In genomic region chr20:32467506-32468312, GRCh38 we compare ENCODE assay signal across 12 cellular contexts.
DNase-seq lines count a peak whose midpoint lies in the region; ATAC-seq and TF ChIP-seq lines count a peak whose summit lies in the region.
"Had no signal": no experiment of that assay in that cellular context is flagged by ENCODE, and none has a peak within 500 bp of the region (broad histone marks: within the 10 kb centered on the region; RNA-seq: fewer than 3 reads in every experiment).

No MANE protein-coding gene starts in this region.

- DNase-seq in CD4-positive, alpha-beta T cell = no peak
- DNase-seq in WERI-Rb-1 (no peak), left lung (peak in 1 of 2 donors; percentile 67), omental fat pad (ENCODE audit: low spot score) (no peak), NCI-H2227 (lab: John Stamatoyannopoulos, UW; ENCODE audit: unreplicated experiment) (no peak)
- no peak for DNase-seq in stimulated activated CD4-positive, alpha-beta T cell treated with anti-CD3 and anti-CD28 coated beads, Interleukin-1b, Interleukin-23, amount 100 ng/mL, for 48 hours
- DNase-seq: activated CD8-positive, alpha-beta memory T cell treated with anti-CD3 and anti-CD28 coated beads, Interleukin-2, amount 50 U/mL, for 4 hours; activated naive CD8-positive, alpha-beta T cell treated with anti-CD3 and anti-CD28 coated beads, Interleukin-2, amount 10 ng/mL, durations not matched to agents 7 days and 5 days; EL; NCI-H1092 treated with DMSO at 0.1 percent for 48 hours had no signal

- TF ChIP-seq CTCF in CD4-positive, alpha-beta T cell (IDR thresholded peaks at IDR 0.05) = no peak
- TF ChIP-seq CTCF in WERI-Rb-1 (IDR thresholded peaks at IDR 0.05; ENCODE audit: low read depth, low read length) (no peak), left lung (IDR thresholded peaks at IDR 0.05) (no peak), omental fat pad (IDR thresholded peaks at IDR 0.05) (no peak)

- POLR2A ChIA-PET in CD4-positive, alpha-beta T cell (lab: Charles Lee) = interaction anchor here (0.7 kb wide), 1 partner anchor 13 kb away, joined by 3 read pairs; no protein-coding TSS in a partner anchor

- H3K9me3 Mint-ChIP-seq in CD4-positive, alpha-beta T cell = no peaks in the 10 kb centered on the region
- H3K9me3 Mint-ChIP-seq: activated naive CD8-positive, alpha-beta T cell treated with anti-CD3 and anti-CD28 coated beads, Interleukin-2, amount 10 ng/mL, durations not matched to agents 7 days and 5 days had no signal

- H3K36me3 ChIP-seq in WERI-Rb-1 (peaks cover 59% of the 10 kb centered on the region), left lung (peaks cover 0 to 15% of the 10 kb centered on the region in 2 donors), skeletal muscle tissue (ENCODE audit: control insufficient read depth in 3 of 3, insufficient read depth in 3 of 3, low read length in 3 of 3) (no peaks in the 10 kb centered on the region)

- peak overlapping the region; percentile 53 for H3K27ac ChIP-seq in CD4-positive, alpha-beta T cell (ENCODE audit: low read depth, low read length)
- H3K27ac ChIP-seq in WERI-Rb-1 = peak overlapping the region; percentile 79
- peak overlapping the region; percentile 44 to 72 for H3K27ac ChIP-seq in left lung
- H3K27ac ChIP-seq in skeletal muscle tissue (ENCODE audit: low read depth, low read length) = peak overlapping the region; percentile 25

- H3K36me3 Mint-ChIP-seq in CD4-positive, alpha-beta T cell (ENCODE audit: low read depth) = peaks cover 26% of the 10 kb centered on the region
- H3K36me3 Mint-ChIP-seq: activated naive CD8-positive, alpha-beta T cell treated with anti-CD3 and anti-CD28 coated beads, Interleukin-2, amount 10 ng/mL, durations not matched to agents 7 days and 5 days had no signal

- no peak for ATAC-seq in CD4-positive, alpha-beta T cell (ENCODE audit: poor library complexity)
- ATAC-seq in left lung = no peak
- no peak for ATAC-seq in omental fat pad (ENCODE audit: low FRiP score)
- no peak for ATAC-seq in HG02610 (IDR thresholded peaks at IDR 0.05; ENCODE audit: unreplicated experiment)

- H3K4me1 Mint-ChIP-seq in CD4-positive, alpha-beta T cell (ENCODE audit: low read depth) = no peaks in the 10 kb centered on the region
- H3K4me1 Mint-ChIP-seq: activated naive CD8-positive, alpha-beta T cell treated with anti-CD3 and anti-CD28 coated beads, Interleukin-2, amount 10 ng/mL, durations not matched to agents 7 days and 5 days had no signal

- intact Hi-C loops in CD4-positive, alpha-beta T cell (cut with DNase I, micrococcal nuclease) = no loop called here
- intact Hi-C loops in left lung (cut with DNase I) = no loop called here

- H3K4me3 Mint-ChIP-seq in CD4-positive, alpha-beta T cell = no peak overlapping the region
- H3K4me3 Mint-ChIP-seq: activated naive CD8-positive, alpha-beta T cell treated with anti-CD3 and anti-CD28 coated beads, Interleukin-2, amount 10 ng/mL, durations not matched to agents 7 days and 5 days had no signal

- no peak overlapping the region for H3K4me3 ChIP-seq in WERI-Rb-1 (ENCODE audit: low read depth, low read length)
- H3K4me3 ChIP-seq in left lung = no peak overlapping the region
- H3K4me3 ChIP-seq in skeletal muscle tissue (ENCODE audit: low read length in 3 of 3) = no peak overlapping the region

- H3K9me3 ChIP-seq in CD4-positive, alpha-beta T cell (ENCODE audit: control insufficient read depth, low read length) = no peaks in the 10 kb centered on the region
- H3K9me3 ChIP-seq in WERI-Rb-1 (ENCODE audit: severe bottlenecking) = no peaks in the 10 kb centered on the region
- no peaks in the 10 kb centered on the region for H3K9me3 ChIP-seq in left lung
- no peaks in the 10 kb centered on the region for H3K9me3 ChIP-seq in skeletal muscle tissue (ENCODE audit: control insufficient read depth in 3 of 3, low read length in 3 of 3)

- H3K9ac ChIP-seq in skeletal muscle tissue (ENCODE audit: low read depth in 1 of 3, low read length in 3 of 3) = peak overlapping the region in 1 of 3 donors; percentile 43

- H3K27ac Mint-ChIP-seq in CD4-positive, alpha-beta T cell = no peak overlapping the region
- H3K27ac Mint-ChIP-seq: activated naive CD8-positive, alpha-beta T cell treated with anti-CD3 and anti-CD28 coated beads, Interleukin-2, amount 10 ng/mL, durations not matched to agents 7 days and 5 days had no signal

- no peaks in the 10 kb centered on the region for H3K27me3 ChIP-seq in CD4-positive, alpha-beta T cell (ENCODE audit: control insufficient read depth, insufficient read depth, low read length)
- H3K27me3 ChIP-seq in WERI-Rb-1 (ENCODE audit: insufficient read depth, low read depth, severe bottlenecking) (no peaks in the 10 kb centered on the region), left lung (no peaks in the 10 kb centered on the region), skeletal muscle tissue (ENCODE audit: control insufficient read depth in 3 of 3, insufficient read depth in 3 of 3, low read length in 3 of 3) (no peaks in the 10 kb centered on the region)

- H3K4me1 ChIP-seq in left lung (peaks cover 0 to 80% of the 10 kb centered on the region in 2 donors), skeletal muscle tissue (ENCODE audit: control insufficient read depth in 3 of 3, insufficient read depth in 3 of 3, low read length in 3 of 3) (peaks cover 22 to 38% (median 30%) of the 10 kb centered on the region in 3 donors)

- no peaks in the 10 kb centered on the region for H3K27me3 Mint-ChIP-seq in CD4-positive, alpha-beta T cell
- H3K27me3 Mint-ChIP-seq: activated naive CD8-positive, alpha-beta T cell treated with anti-CD3 and anti-CD28 coated beads, Interleukin-2, amount 10 ng/mL, durations not matched to agents 7 days and 5 days had no signal

- CTCF ChIA-PET in CD4-positive, alpha-beta T cell (lab: Charles Lee) = no interaction called here

Comparison
In these comparisons a context has a peak if more than half of its experiments do, and no peak if none do; other contexts are left out.
1. H3K27ac ChIP-seq: peak in every context shown above with its lines; median percentile 79 in WERI-Rb-1; 58 in left lung; 53 in CD4-positive, alpha-beta T cell; 25 in skeletal muscle tissue.